Comparison of ENCODE assay signal across 14 cellular contexts in genomic region chr5:134374234-134374633, GRCh38. TPM values are rescaled to one million over a fixed set of nuclear protein-coding genes. Genes with fewer than 3 reads are reported as not detected.
DNase-seq lines count a peak whose midpoint lies in the region; ATAC-seq and TF ChIP-seq lines count a peak whose summit lies in the region.
"Had no signal": no experiment of that assay in that cellular context is flagged by ENCODE, and none has a peak within 500 bp of the region (broad histone marks: within the 10 kb centered on the region; RNA-seq: fewer than 3 reads in every experiment).

No MANE protein-coding gene starts in this region.

- ATAC-seq in GM18870 (IDR thresholded peaks at IDR 0.05; ENCODE audit: unreplicated experiment) = no peak
- ATAC-seq: activated CD4-positive, CD25-positive, alpha-beta regulatory T cell treated with anti-CD3 and anti-CD28 coated beads, Interleukin-2, amount 50 U/mL, for 24 hours had no signal

- no peak for TF ChIP-seq POLR2A in sigmoid colon (IDR thresholded peaks at IDR 0.05)

- H3K27me3 ChIP-seq in sigmoid colon = no peaks in the 10 kb centered on the region
- H3K27me3 ChIP-seq in colonic mucosa = no peaks in the 10 kb centered on the region
- H3K27me3 ChIP-seq: tibial artery had no signal

- no peaks in the 10 kb centered on the region for H3K9me3 Mint-ChIP-seq in HFFc6
- H3K9me3 Mint-ChIP-seq in brain = peaks cover 0 to 6% (median 0%) of the 10 kb centered on the region in 5 experiments
- H3K9me3 Mint-ChIP-seq in nephron progenitor cell = peaks cover 4% of the 10 kb centered on the region

- intact Hi-C loops in sigmoid colon (cut with DNase I) (loop anchor here (5.0 kb wide), 3 partner anchors 38 to 203 kb away; partner anchors contain the start of genes CDKN2AIPNL and PPP2CA), colonic mucosa (cut with DNase I) (loop anchor here (10.0 kb wide), 1 partner anchor 151 kb away; the partner anchor contains the start of gene JADE2)

- TF ChIP-seq EP300 in sigmoid colon (IDR thresholded peaks at IDR 0.05) = no peak

- peaks cover 5% of the 10 kb centered on the region for H3K27me3 Mint-ChIP-seq in HFFc6 (ENCODE audit: insufficient read depth)
- peaks cover 13% of the 10 kb centered on the region for H3K27me3 Mint-ChIP-seq in brain
- H3K27me3 Mint-ChIP-seq in nephron progenitor cell (ENCODE audit: low read depth, poor library complexity) = no peaks in the 10 kb centered on the region

- peaks cover 0 to 44% (median 32%) of the 10 kb centered on the region in 4 donors for H3K4me1 ChIP-seq in sigmoid colon
- H3K4me1 ChIP-seq in colonic mucosa = peaks cover 3% of the 10 kb centered on the region

- peaks cover 0 to 31% (median 10%) of the 10 kb centered on the region in 4 donors for H3K36me3 ChIP-seq in sigmoid colon
- H3K36me3 ChIP-seq in colonic mucosa = no peaks in the 10 kb centered on the region

- H3K4me3 Mint-ChIP-seq in HFFc6 (no peak overlapping the region), brain (peak overlapping the region in 4 of 5 experiments; percentile 45 to 66 (median 55)), nephron progenitor cell (no peak overlapping the region)

- H3K9me3 ChIP-seq in sigmoid colon (no peaks in the 10 kb centered on the region), colonic mucosa (no peaks in the 10 kb centered on the region)
- H3K9me3 ChIP-seq: tibial artery had no signal

- H3K27ac ChIP-seq in sigmoid colon (no peak overlapping the region), colonic mucosa (no peak overlapping the region)
- H3K27ac ChIP-seq: tibial artery had no signal

- 69 to 75% methylated on average over 3 of the region's 3 CpGs for WGBS in sigmoid colon, 2 donors

- no peak overlapping the region for H3K27ac Mint-ChIP-seq in HFFc6
- H3K27ac Mint-ChIP-seq in brain = no peak overlapping the region
- peak overlapping the region; percentile 39 for H3K27ac Mint-ChIP-seq in nephron progenitor cell

- H3K4me3 ChIP-seq in sigmoid colon = no peak overlapping the region
- no peak overlapping the region for H3K4me3 ChIP-seq in colonic mucosa

- H3K36me3 Mint-ChIP-seq in HFFc6 (ENCODE audit: low read depth) (peaks cover 14% of the 10 kb centered on the region), brain (peaks cover 45% of the 10 kb centered on the region), nephron progenitor cell (ENCODE audit: low read depth) (peaks cover 54% of the 10 kb centered on the region)

- no peak overlapping the region for H3K9ac ChIP-seq in colonic mucosa (ENCODE audit: low read depth in 2 of 2, low read length in 2 of 2)

- H3K4me1 Mint-ChIP-seq in HFFc6 (ENCODE audit: low read depth) = peaks cover 36% of the 10 kb centered on the region
- H3K4me1 Mint-ChIP-seq in brain = peaks cover 56% of the 10 kb centered on the region
- H3K4me1 Mint-ChIP-seq in nephron progenitor cell = peaks cover 29% of the 10 kb centered on the region

- DNase-seq in NCI-H82 (lab: John Stamatoyannopoulos, UW) (peak; percentile 4), NCI-H82 treated with DMSO at 0.1 percent for 48 hours (lab: John Stamatoyannopoulos, UW; ENCODE audit: unreplicated experiment) (no peak), HFFc6 (no peak), nephron progenitor cell (no peak), sigmoid colon (no peak), colonic mucosa (no peak)
- DNase-seq: activated gamma-delta T cell, H7, NCI-H1694, NCI-H69, tibial artery had no signal

- TF ChIP-seq CTCF in HFFc6 (IDR thresholded peaks at IDR 0.05) (0 out of 2 replicates have a peak, but pooled peaks have one; percentile 9), brain (conservative IDR thresholded peaks at IDR 0.05) (no peak), nephron progenitor cell (IDR thresholded peaks at IDR 0.05) (no peak), sigmoid colon (IDR thresholded peaks at IDR 0.05) (no peak), colonic mucosa (IDR thresholded peaks at IDR 0.05) (no peak)

RNA-seq across cellular contexts. Expression of gene UBE2B, which starts 2.9 kb away (rescaled TPM):
- total RNA-seq in HFFc6 (2021; fragmentation: NEBNext Ultra II Directional; extraction: Animal tissue kit (Norgen Biotek cat#: 25700)) = 100 to 1,000 TPM in 1 of 6 experiments, 10 to 100 TPM in 5; 85.0 to 105 (median 95.6) TPM
- polyA plus RNA-seq in brain (ENCODE audit: insufficient read depth, low read depth, low replicate concordance) (59.1 TPM), sigmoid colon (100 to 1,000 TPM in 2 of 3 donors, 10 to 100 TPM in 1; 66.8 to 158 (median 148) TPM)
- total RNA-seq in sigmoid colon (100 to 1,000 TPM in 1 of 4 donors, 10 to 100 TPM in 3; 72.2 to 122 (median 93.9) TPM), colonic mucosa (100 to 1,000 TPM in 1 of 2 donors, 10 to 100 TPM in 1; 55.2 to 128 TPM)

RNA-seq across cellular contexts. Expression of gene CDKL3, which starts 7.3 kb away (rescaled TPM):
- 1 to 10 TPM; 1.4 to 3.2 (median 2.2) TPM for total RNA-seq in HFFc6 (2021; fragmentation: NEBNext Ultra II Directional; extraction: Animal tissue kit (Norgen Biotek cat#: 25700))
- polyA plus RNA-seq in brain (ENCODE audit: insufficient read depth, low read depth, low replicate concordance) = 3.0 TPM
- total RNA-seq in sigmoid colon = 10 to 100 TPM in 1 of 4 donors, 1 to 10 TPM in 3; 3.3 to 10.5 (median 6.2) TPM
- polyA plus RNA-seq in sigmoid colon = 1 to 10 TPM in 1 of 3 donors, under 1 TPM in 1, not detected in 1; 0.93 to 1.8 TPM
- total RNA-seq in colonic mucosa = under 1 TPM; 0.53 to 0.54 TPM

RNA-seq across cellular contexts. Expression of gene CDKN2AIPNL, which starts 37.4 kb away (rescaled TPM):
- 10 to 100 TPM; 23.3 to 30.2 (median 28.4) TPM for total RNA-seq in HFFc6 (2021; fragmentation: NEBNext Ultra II Directional; extraction: Animal tissue kit (Norgen Biotek cat#: 25700))
- 47.8 TPM for polyA plus RNA-seq in brain (ENCODE audit: insufficient read depth, low read depth, low replicate concordance)
- 10 to 100 TPM; 18.9 to 28.5 (median 21.3) TPM for total RNA-seq in sigmoid colon
- polyA plus RNA-seq in sigmoid colon = 10 to 100 TPM; 20.4 to 42.5 (median 27.2) TPM
- 10 to 100 TPM; 14.5 to 26.3 TPM for total RNA-seq in colonic mucosa

Comparison
In these comparisons a context has a peak if more than half of its experiments do, and no peak if none do; other contexts are left out.
1. H3K4me3 Mint-ChIP-seq: peak in brain (4 of 5); none in HFFc6 (single experiment) and nephron progenitor cell (single experiment).